Comparison of ENCODE assay signal across 9 cellular contexts in the genomic region with DNA sequence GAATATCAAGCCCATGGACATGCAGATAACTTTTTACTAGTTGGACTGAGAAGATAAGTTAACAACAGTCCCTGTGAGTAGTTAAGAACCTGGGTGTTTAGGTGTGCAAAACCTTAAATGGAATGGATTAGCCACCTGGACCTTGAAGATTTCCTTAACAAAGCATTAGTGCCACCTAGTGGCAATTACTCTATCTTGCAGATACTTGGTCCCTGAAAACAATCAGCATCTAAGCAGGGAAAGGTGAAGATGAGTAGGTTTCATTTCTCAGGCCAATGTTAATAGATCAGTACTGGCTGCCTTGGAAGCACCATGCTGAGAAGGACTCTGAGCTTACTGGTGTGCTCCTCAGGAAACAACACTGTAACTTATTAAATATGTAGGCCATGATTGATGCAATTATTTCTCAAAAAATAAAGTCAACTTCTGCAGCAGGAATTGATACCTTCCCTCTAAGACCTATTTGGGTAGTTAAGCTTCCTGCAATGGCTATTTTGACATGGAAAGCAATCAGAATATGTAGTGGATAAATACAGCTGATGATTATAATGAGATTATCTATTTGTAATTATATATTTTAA.
DNase-seq lines count a peak whose midpoint lies in the region; ATAC-seq, FAIRE-seq and TF ChIP-seq lines count a peak whose summit lies in the region.
"Had no signal": no experiment of that assay in that cellular context is flagged by ENCODE, and none has a peak within 500 bp of the region (broad histone marks: within the 10 kb centered on the region; RNA-seq: fewer than 3 reads in every experiment).

No MANE protein-coding gene starts in this region.

- H3K4me3 ChIP-seq in H7 (ENCODE audit: insufficient read depth, low read depth, low read length) (no peak overlapping the region), RWPE2 (ENCODE audit: severe bottlenecking) (no peak overlapping the region)

- FAIRE-seq in A204.1 (lab: Jason Lieb, UNC), result peak; percentile 19

- peak; percentile 83 for ATAC-seq in RWPE2 (ENCODE audit: low read depth)
- peak; percentile 41 to 72 for ATAC-seq in naive B cell (ENCODE audit: low read depth in 2 of 2)

- H3K27ac Mint-ChIP-seq in endothelial cell (ENCODE audit: unreplicated experiment) (no peak overlapping the region), naive B cell (peak overlapping the region in 1 of 6 donors; percentile 68)

- no peaks in the 10 kb centered on the region for H3K36me3 ChIP-seq in H7 (replicated peaks; ENCODE audit: control insufficient read depth, insufficient read depth, low read length)
- no peaks in the 10 kb centered on the region for H3K36me3 ChIP-seq in RWPE2 (ENCODE audit: low read depth)

- H3K4me1 Mint-ChIP-seq in endothelial cell (ENCODE audit: unreplicated experiment), result no peaks in the 10 kb centered on the region
- peaks cover 0 to 4% (median 0%) of the 10 kb centered on the region in 3 donors for H3K4me1 Mint-ChIP-seq in naive B cell

- no peaks in the 10 kb centered on the region for H3K27me3 Mint-ChIP-seq in endothelial cell (ENCODE audit: unreplicated experiment)
- no peaks in the 10 kb centered on the region for H3K27me3 Mint-ChIP-seq in naive B cell

- TF ChIP-seq CTCF in LNCAP (IDR thresholded peaks at IDR 0.05) (peak; percentile 76), RWPE2 (IDR thresholded peaks at IDR 0.05; ENCODE audit: poor library complexity, severe bottlenecking) (peak; percentile 88), endothelial cell (IDR thresholded peaks at IDR 0.05; ENCODE audit: unreplicated experiment) (peak; percentile 89)

- H3K4me3 Mint-ChIP-seq in endothelial cell (ENCODE audit: unreplicated experiment), result no peak overlapping the region
- H3K4me3 Mint-ChIP-seq in naive B cell, result no peak overlapping the region

- H3K9me3 ChIP-seq in RWPE2 (ENCODE audit: severe bottlenecking), result no peaks in the 10 kb centered on the region

- peak; percentile 32 for DNase-seq in GDM1 (lab: John Stamatoyannopoulos, UW)
- peak; percentile 8 for DNase-seq in H7
- DNase-seq in RWPE2 (ENCODE audit: low spot score), result no peak
- DNase-seq in endothelial cell (ENCODE audit: low spot score), result peak; percentile 25
- DNase-seq in naive B cell, result peak; percentile 47
- no peak for DNase-seq in 8988T
- DNase-seq: left cardiac atrium had no signal

- no peaks in the 10 kb centered on the region for H3K4me1 ChIP-seq in RWPE2 (ENCODE audit: insufficient read depth, poor library complexity, severe bottlenecking)

- H3K9me3 Mint-ChIP-seq in endothelial cell (ENCODE audit: unreplicated experiment), result no peaks in the 10 kb centered on the region
- H3K9me3 Mint-ChIP-seq in naive B cell, result peaks cover 0 to 4% (median 0%) of the 10 kb centered on the region in 7 donors

- no peak overlapping the region for H3K27ac ChIP-seq in RWPE2 (ENCODE audit: poor library complexity, severe bottlenecking)

- H3K36me3 Mint-ChIP-seq in endothelial cell (ENCODE audit: low read depth, unreplicated experiment) (no peaks in the 10 kb centered on the region), naive B cell (peaks cover 0 to 4% of the 10 kb centered on the region in 2 donors)

- H3K27me3 ChIP-seq in H7 (ENCODE audit: control insufficient read depth, insufficient read depth, low read length), result no peaks in the 10 kb centered on the region
- H3K27me3 ChIP-seq in RWPE2 (ENCODE audit: insufficient read depth, poor library complexity, severe bottlenecking), result no peaks in the 10 kb centered on the region

Comparison
In these comparisons a context has a peak if more than half of its experiments do, and no peak if none do; other contexts are left out.
1. DNase-seq: peak in GDM1 (single experiment), H7 (single experiment), endothelial cell (single experiment) and naive B cell (single experiment); none in RWPE2 (single experiment) and 8988T (single experiment).
2. Peak in every context shown above with its lines, with median percentiles within 50 percentile points of each other: CTCF ChIP-seq.